In genomic region chr3:27716309-27716708, GRCh38 we compare ENCODE assay signal across 17 cellular contexts. TPM values are rescaled to one million over a fixed set of nuclear protein-coding genes. Genes with fewer than 3 reads are reported as not detected.
DNase-seq lines count a peak whose midpoint lies in the region; ATAC-seq and TF ChIP-seq lines count a peak whose summit lies in the region.
"Had no signal": no experiment of that assay in that cellular context is flagged by ENCODE, and none has a peak within 500 bp of the region (broad histone marks: within the 10 kb centered on the region; RNA-seq: fewer than 3 reads in every experiment).

No MANE protein-coding gene starts in this region.

- no TSS peak for BruUV-seq in Panc1 (replicated peaks; lab: Mats Ljungman, UMichigan)

- intact Hi-C loops in CD4-positive, alpha-beta T cell (cut with DNase I, micrococcal nuclease), result no loop called here
- intact Hi-C loops in CD8-positive, alpha-beta T cell (cut with DNase I, micrococcal nuclease), result no loop called here
- intact Hi-C loops in Panc1 (cut with micrococcal nuclease; ENCODE audit: unreplicated experiment), result no loop called here

- POLR2A ChIA-PET in CD4-positive, alpha-beta T cell (lab: Charles Lee), result interaction anchor here (1.1 to 1.4 kb wide), 2 partner anchors 20 to 605 kb away, joined by 3 read pairs; no protein-coding TSS in a partner anchor
- POLR2A ChIA-PET in CD8-positive, alpha-beta T cell (lab: Charles Lee), result interaction anchor here (1.0 to 1.5 kb wide), 3 partner anchors 491 to 632 kb away, joined by 3 to 7 read pairs (median 6); partner anchors contain the start of genes AZI2 and ZCWPW2
- POLR2A ChIA-PET in Panc1 (lab: Charles Lee), result interaction anchor here (1.0 kb wide), 1 partner anchor 12 kb away, joined by 3 read pairs; no protein-coding TSS in a partner anchor

- peaks cover 34% of the 10 kb centered on the region for H3K4me1 Mint-ChIP-seq in CD4-positive, alpha-beta T cell (ENCODE audit: low read depth)
- peaks cover 56% of the 10 kb centered on the region for H3K4me1 Mint-ChIP-seq in CD8-positive, alpha-beta T cell (ENCODE audit: low read depth)

- H3K4me1 ChIP-seq in CD8-positive, alpha-beta T cell (ENCODE audit: insufficient read depth, low read length), result peaks cover 25% of the 10 kb centered on the region
- H3K4me1 ChIP-seq in Panc1 (ENCODE audit: control insufficient read depth, insufficient read depth, low read length), result peaks cover 9% of the 10 kb centered on the region
- peaks cover 5% of the 10 kb centered on the region for H3K4me1 ChIP-seq in mesendoderm (ENCODE audit: control insufficient read depth, low read depth, low read length)

- H2BK15ac ChIP-seq in mesendoderm (replicated peaks; ENCODE audit: low read depth), result no peak overlapping the region

- no peak overlapping the region for H3K27ac Mint-ChIP-seq in CD4-positive, alpha-beta T cell
- peak overlapping the region; percentile 87 for H3K27ac Mint-ChIP-seq in CD8-positive, alpha-beta T cell
- H3K27ac Mint-ChIP-seq: B cell; CD4-positive, CD25-positive, alpha-beta regulatory T cell had no signal

- peak overlapping the region; percentile 89 for H3K18ac ChIP-seq in mesendoderm (ENCODE audit: low read length)

- no peak for TF ChIP-seq CTCF in CD4-positive, alpha-beta T cell (IDR thresholded peaks at IDR 0.05)
- TF ChIP-seq CTCF in CD8-positive, alpha-beta T cell (IDR thresholded peaks at IDR 0.05), result no peak
- no peak for TF ChIP-seq CTCF in Panc1 (IDR thresholded peaks at IDR 0.05)

- H3K4me3 ChIP-seq in CD8-positive, alpha-beta T cell (ENCODE audit: low read depth, low read length), result no peak overlapping the region
- H3K4me3 ChIP-seq in Panc1 (ENCODE audit: low read depth in 2 of 2, low read length in 2 of 2) (no peak overlapping the region), mesendoderm (ENCODE audit: low read length) (peak overlapping the region; percentile 11)
- H3K4me3 ChIP-seq: K562, SK-N-MC had no signal

- peaks cover 4% of the 10 kb centered on the region for H3K36me3 Mint-ChIP-seq in CD4-positive, alpha-beta T cell (ENCODE audit: low read depth)
- peaks cover 31% of the 10 kb centered on the region for H3K36me3 Mint-ChIP-seq in CD8-positive, alpha-beta T cell
- H3K36me3 Mint-ChIP-seq: CD4-positive, CD25-positive, alpha-beta regulatory T cell had no signal

- H4K5ac ChIP-seq in mesendoderm (ENCODE audit: low read length), result no peak overlapping the region

- peaks cover 3% of the 10 kb centered on the region for H3K36me3 ChIP-seq in CD8-positive, alpha-beta T cell (ENCODE audit: insufficient read depth, low read length)
- H3K36me3 ChIP-seq in Panc1 (ENCODE audit: control insufficient read depth, insufficient read depth, low read length) (no peaks in the 10 kb centered on the region; the same call in 1 of the 2 replicates), mesendoderm (ENCODE audit: control insufficient read depth, insufficient read depth, low read length) (peaks cover 7% of the 10 kb centered on the region)

- H2AK5ac ChIP-seq in mesendoderm (ENCODE audit: low read length), result no peak overlapping the region

- no peak overlapping the region for H2BK120ac ChIP-seq in mesendoderm (ENCODE audit: low read depth, low read length)

- peak overlapping the region; percentile 37 for H3K4me2 ChIP-seq in mesendoderm (ENCODE audit: low read length)

- peaks cover 92% of the 10 kb centered on the region for H3K27me3 Mint-ChIP-seq in CD4-positive, alpha-beta T cell
- H3K27me3 Mint-ChIP-seq in CD8-positive, alpha-beta T cell (ENCODE audit: low read depth), result peaks cover 13% of the 10 kb centered on the region

- no peaks in the 10 kb centered on the region for H3K9me3 Mint-ChIP-seq in CD4-positive, alpha-beta T cell
- H3K9me3 Mint-ChIP-seq in CD8-positive, alpha-beta T cell, result no peaks in the 10 kb centered on the region

- H3K27me3 ChIP-seq in CD4-positive, alpha-beta T cell (ENCODE audit: control insufficient read depth, insufficient read depth, low read length), result peaks cover 49% of the 10 kb centered on the region
- peaks cover 11% of the 10 kb centered on the region for H3K27me3 ChIP-seq in CD8-positive, alpha-beta T cell (ENCODE audit: insufficient read depth, low read length)
- no peaks in the 10 kb centered on the region for H3K27me3 ChIP-seq in Panc1 (ENCODE audit: control insufficient read depth, insufficient read depth, low read length)
- no peaks in the 10 kb centered on the region for H3K27me3 ChIP-seq in mesendoderm (ENCODE audit: insufficient read depth, low read length, poor library complexity)

- no peak overlapping the region for H3K23ac ChIP-seq in mesendoderm (ENCODE audit: low read length)

- no peak overlapping the region for H3K27ac ChIP-seq in CD4-positive, alpha-beta T cell (ENCODE audit: low read depth, low read length)
- no peak overlapping the region for H3K27ac ChIP-seq in CD8-positive, alpha-beta T cell (ENCODE audit: low read depth, low read length)
- peak overlapping the region; percentile 31; the same call in 1 of the 2 replicates for H3K27ac ChIP-seq in Panc1 (ENCODE audit: low read length)
- H3K27ac ChIP-seq in mesendoderm (ENCODE audit: low read depth, low read length), result peak overlapping the region; percentile 55
- H3K27ac ChIP-seq: HL-60, SK-N-MC had no signal

- H2BK5ac ChIP-seq in mesendoderm (ENCODE audit: low read length), result peak overlapping the region; percentile 16

- DNase-seq in CD4-positive, alpha-beta T cell, result no peak
- no peak for DNase-seq in CD8-positive, alpha-beta T cell
- DNase-seq in Panc1 (ENCODE audit: low read depth, low spot score) (no peak), mesendoderm (peak; percentile 59), NCI-H748 treated with DMSO at 0.1 percent for 48 hours (lab: John Stamatoyannopoulos, UW) (no peak), NAMALWA (ENCODE audit: low spot score) (no peak), NCI-H2081 (lab: John Stamatoyannopoulos, UW) (no peak)
- DNase-seq: CD4-positive, CD25-positive, alpha-beta regulatory T cell; NCI-H1436; NCI-H2029 treated with DMSO at 0.1 percent for 48 hours; NCI-H510A; Right ventricle myocardium superior had no signal

- peak overlapping the region; percentile 72 for H3K9ac ChIP-seq in mesendoderm (ENCODE audit: low read length)

- peak overlapping the region; percentile 43 for H3K56ac ChIP-seq in mesendoderm (ENCODE audit: low read length)

- no CpG with 5 or more reads among the region's 3 CpGs for WGBS in mesendoderm (ENCODE audit: extremely low coverage, insufficient coverage, low lambda C conversion rate)

- H3K4me3 Mint-ChIP-seq in CD4-positive, alpha-beta T cell, result peak overlapping the region; percentile 7
- H3K4me3 Mint-ChIP-seq in CD8-positive, alpha-beta T cell, result peak overlapping the region; percentile 95
- H3K4me3 Mint-ChIP-seq: B cell had no signal

- peak overlapping the region; percentile 87 for H3K4ac ChIP-seq in mesendoderm (ENCODE audit: low read depth, low read length)

- in situ Hi-C loops in Panc1 (cut with HindIII; ENCODE audit: low pct_unique_long_range_greater_than_20kb, low sequenced_read_pairs), result no loop called here

- no peak for ATAC-seq in CD4-positive, alpha-beta T cell (ENCODE audit: poor library complexity)
- no peak for ATAC-seq in CD8-positive, alpha-beta T cell
- no peak for ATAC-seq in Panc1

- no peaks in the 10 kb centered on the region for H3K9me3 ChIP-seq in CD4-positive, alpha-beta T cell (ENCODE audit: control insufficient read depth, low read length)
- no peaks in the 10 kb centered on the region for H3K9me3 ChIP-seq in CD8-positive, alpha-beta T cell (ENCODE audit: low read length)
- no peaks in the 10 kb centered on the region for H3K9me3 ChIP-seq in Panc1 (ENCODE audit: control insufficient read depth, insufficient read depth, low read depth, low read length)

- CTCF ChIA-PET in CD4-positive, alpha-beta T cell (lab: Charles Lee), result interaction anchor here (0.7 to 1.1 kb wide), 3 partner anchors 13 to 695 kb away, joined by 3 to 5 read pairs (median 4); no protein-coding TSS in a partner anchor
- CTCF ChIA-PET in CD8-positive, alpha-beta T cell (lab: Charles Lee), result interaction anchor here (0.6 to 2.9 kb wide), 7 partner anchors 373 to 612 kb away, joined by 3 to 8 read pairs (median 4); no protein-coding TSS in a partner anchor
- CTCF ChIA-PET in Panc1 (lab: Charles Lee), result no interaction called here

- peaks cover 37% of the 10 kb centered on the region for H3K79me2 ChIP-seq in mesendoderm (ENCODE audit: control insufficient read depth, insufficient read depth, low read length)

- no peak overlapping the region for H4K8ac ChIP-seq in mesendoderm (ENCODE audit: low read depth, low read length)

- H3K79me1 ChIP-seq in mesendoderm (ENCODE audit: low read length), result no peaks in the 10 kb centered on the region

RNA-seq across cellular contexts. Expression of gene EOMES, which starts 5.8 kb away (rescaled TPM):
- under 1 TPM; 0.64 to 0.69 TPM for total RNA-seq in CD4-positive, alpha-beta T cell
- total RNA-seq in CD8-positive, alpha-beta T cell, result 1 to 10 TPM; 8.6 to 8.9 TPM
- total RNA-seq in Panc1 (2021; ENCODE audit: unreplicated experiment), result 2.5 TPM
- polyA plus RNA-seq in Panc1 (2012; ENCODE audit: insufficient read length), result 1.6 TPM
- polyA plus RNA-seq in mesendoderm (2013, experiment 1 of 2), result 314 TPM
- polyA plus RNA-seq in mesendoderm (2013, experiment 2 of 2), result 293 TPM
- polyA plus RNA-seq: AG04450, K562 had no signal

Comparison
In these comparisons a context has a peak if more than half of its experiments do, and no peak if none do; other contexts are left out.
1. H3K27ac ChIP-seq: peak in Panc1 (single experiment) and mesendoderm (single experiment); none in CD4-positive, alpha-beta T cell (single experiment) and CD8-positive, alpha-beta T cell (single experiment).